In genomic region chr17:50426814-50427787, GRCh38 we compare ENCODE assay signal across 8 cellular contexts. TPM values are rescaled to one million over a fixed set of nuclear protein-coding genes. Genes with fewer than 3 reads are reported as not detected.
DNase-seq lines count a peak whose midpoint lies in the region; ATAC-seq and TF ChIP-seq lines count a peak whose summit lies in the region.

No MANE protein-coding gene starts in this region.

- H3K9me3 ChIP-seq in lower lobe of right lung, result no peaks in the 10 kb centered on the region

- H3K4me3 ChIP-seq in lower lobe of right lung, result peak overlapping the region; percentile 95

- no peaks in the 10 kb centered on the region for H3K27me3 Mint-ChIP-seq in T-helper 1 cell treated with Interleukin-12 subunit alpha and Interleukin-12 subunit beta and Interleukin-4 antibody, amounts not matched to agents 30 μg/mL and 1 μg/mL, for 36 hours (ENCODE audit: low read depth)

- peak overlapping the region; percentile 87 for H3K4me3 Mint-ChIP-seq in T-helper 1 cell treated with Interleukin-12 subunit alpha and Interleukin-12 subunit beta and Interleukin-4 antibody, amounts not matched to agents 30 μg/mL and 1 μg/mL, for 36 hours

- H3K27ac ChIP-seq in lower lobe of right lung (peak overlapping the region; percentile 87), temporal lobe (ENCODE audit: low read depth, low read length) (peak overlapping the region; percentile 7)

- H3K4me1 Mint-ChIP-seq in T-helper 1 cell treated with Interleukin-12 subunit alpha and Interleukin-12 subunit beta and Interleukin-4 antibody, amounts not matched to agents 30 μg/mL and 1 μg/mL, for 36 hours (ENCODE audit: low read depth), result peaks cover 16% of the 10 kb centered on the region

- H3K9me3 Mint-ChIP-seq in T-helper 1 cell treated with Interleukin-12 subunit alpha and Interleukin-12 subunit beta and Interleukin-4 antibody, amounts not matched to agents 30 μg/mL and 1 μg/mL, for 36 hours, result no peaks in the 10 kb centered on the region

- no peaks in the 10 kb centered on the region for H3K36me3 ChIP-seq in lower lobe of right lung

- no peaks in the 10 kb centered on the region for H3K36me3 Mint-ChIP-seq in T-helper 1 cell treated with Interleukin-12 subunit alpha and Interleukin-12 subunit beta and Interleukin-4 antibody, amounts not matched to agents 30 μg/mL and 1 μg/mL, for 36 hours (ENCODE audit: low read depth)

- peak overlapping the region; percentile 74 for H3K27ac Mint-ChIP-seq in T-helper 1 cell treated with Interleukin-12 subunit alpha and Interleukin-12 subunit beta and Interleukin-4 antibody, amounts not matched to agents 30 μg/mL and 1 μg/mL, for 36 hours

- peak; percentile 51 for DNase-seq in EL
- peak; percentile 32 for DNase-seq in dedifferentiated amniotic fluid mesenchymal stem cell (ENCODE audit: extremely low spot score)
- DNase-seq in lower lobe of right lung, result no peak
- DNase-seq in NCI-H446 treated with DMSO at 0.1 percent for 48 hours (lab: John Stamatoyannopoulos, UW), result no peak
- no peak for DNase-seq in T1000 (lab: John Stamatoyannopoulos, UW)

- H3K27me3 ChIP-seq in lower lobe of right lung (ENCODE audit: low read depth), result no peaks in the 10 kb centered on the region

- ATAC-seq in HG02981 (IDR thresholded peaks at IDR 0.05; ENCODE audit: unreplicated experiment) (peak; percentile 40), lower lobe of right lung (peak; percentile 72 to 79)

- intact Hi-C loops in lower lobe of right lung (cut with DNase I), result no loop called here

- peaks cover 59% of the 10 kb centered on the region for H3K4me1 ChIP-seq in lower lobe of right lung

- TF ChIP-seq CTCF in lower lobe of right lung (IDR thresholded peaks at IDR 0.05), result no peak

RNA-seq across cellular contexts. Expression of gene ACSF2, which starts 1.1 kb away (rescaled TPM):
- 70.4 TPM for total RNA-seq in lower lobe of right lung
- 3.0 TPM for total RNA-seq in temporal lobe

RNA-seq across cellular contexts. Expression of gene LRRC59, which starts 29.8 kb away (rescaled TPM):
- total RNA-seq in lower lobe of right lung (55.5 TPM), temporal lobe (35.4 TPM)

RNA-seq across cellular contexts. Expression of gene CHAD, which starts 41.6 kb away (rescaled TPM):
- total RNA-seq in lower lobe of right lung (not detected), temporal lobe (0.25 TPM)

RNA-seq across cellular contexts. Expression of gene RSAD1, which starts 51.6 kb away (rescaled TPM):
- 29.2 TPM for total RNA-seq in lower lobe of right lung
- 17.9 TPM for total RNA-seq in temporal lobe

RNA-seq across cellular contexts. Expression of gene EME1, which starts 54.1 kb away (rescaled TPM):
- total RNA-seq in lower lobe of right lung (1.8 TPM), temporal lobe (0.74 TPM)

Comparison
In these comparisons a context has a peak if more than half of its experiments do, and no peak if none do; other contexts are left out.
1. DNase-seq: peak in EL (single experiment) and dedifferentiated amniotic fluid mesenchymal stem cell (single experiment); none in lower lobe of right lung (single experiment), NCI-H446 treated with DMSO at 0.1 percent for 48 hours (single experiment) and T1000 (single experiment).
2. RNA of gene ACSF2, which starts 1.1 kb away (total RNA-seq): 70.4 TPM in lower lobe of right lung (single experiment); 3.0 TPM in temporal lobe (single experiment); every median in the first group is over 10 times any median in the second.